ENCODE assay signal across 24 cellular contexts in genomic region chr4:108287834-108288413, GRCh38.
"Had no signal": no experiment of that assay in that cellular context is flagged by ENCODE, and none has a peak within 500 bp of the region (broad histone marks: within the 10 kb centered on the region; RNA-seq: fewer than 3 reads in every experiment).

No MANE protein-coding gene starts in this region.

- ATAC-seq: foreskin keratinocyte; natural killer cell; stimulated activated naive B cell treated with anti-CD40 and anti-IgM and Interleukin-4, amounts not matched to agents 10 μg/mL and 1 μg/mL and 100 μg/mL, for 72 hours had no signal

- H3K27me3 ChIP-seq: brain microvascular endothelial cell, neutrophil, tibial artery had no signal

- H3K4me3 Mint-ChIP-seq: activated B cell treated with CpG ODN at 0.5 μM for 24 hours; activated CD4-positive, alpha-beta T cell treated with anti-CD3 and anti-CD28 coated beads, Interleukin-2, amount 10 ng/mL, durations not matched to agents 24 days and 14 days; activated naive CD8-positive, alpha-beta T cell treated with anti-CD3 and anti-CD28 coated beads, Interleukin-2, amount 10 ng/mL, durations not matched to agents 7 days and 5 days; activated T-helper 1 cell treated with anti-CD3 and anti-CD28 coated beads, Interleukin-12 subunit alpha, Interleukin-12 subunit beta, Interleukin-2, Interleukin-4 antibody, amounts not matched to agents 30 ng/mL and 10 ng/mL and 1 ng/mL, durations not matched to agents 14 hours and 24 hours and 36 hours; dendritic cell treated with granulocyte-macrophage colony-stimulating factor and Interleukin-4, amounts not matched to agents 40 ng/mL and 50 ng/mL, for 4 days; natural killer cell; stimulated activated naive B cell treated with anti-CD40 and anti-IgM and Interleukin-4, amounts not matched to agents 10 μg/mL and 1 μg/mL and 100 μg/mL, for 72 hours had no signal

- FAIRE-seq: TTC549, urothelium cell line had no signal

- H3K27ac ChIP-seq: brain microvascular endothelial cell, foreskin keratinocyte, neutrophil, parathyroid adenoma, tibial artery had no signal

- H3K27me3 Mint-ChIP-seq: activated B cell treated with CpG ODN at 0.5 μM for 24 hours; dendritic cell treated with granulocyte-macrophage colony-stimulating factor and Interleukin-4, amounts not matched to agents 40 ng/mL and 50 ng/mL, for 4 days; stimulated activated naive B cell treated with anti-CD40 and anti-IgM and Interleukin-4, amounts not matched to agents 10 μg/mL and 1 μg/mL and 100 μg/mL, for 72 hours had no signal

- H3K9me3 ChIP-seq: neutrophil, tibial artery had no signal

- DNase-seq: activated B cell treated with CpG ODN at 0.5 μM for 24 hours; activated CD4-positive, alpha-beta T cell treated with anti-CD3 and anti-CD28 coated beads, Interleukin-2, amount 10 ng/mL, durations not matched to agents 24 days and 14 days; activated CD8-positive, alpha-beta memory T cell treated with anti-CD3 and anti-CD28 coated beads for 24 hours; activated naive CD8-positive, alpha-beta T cell treated with anti-CD3 and anti-CD28 coated beads, Interleukin-2, amount 10 ng/mL, durations not matched to agents 7 days and 5 days; anterior cingulate cortex; brain microvascular endothelial cell; cerebellar nuclear complex; effector memory CD4-positive, alpha-beta T cell; foreskin keratinocyte; glutamatergic neuron; hypothalamus; kidney glomerular epithelial cell; mesenchymal stem cell; natural killer cell; retina; stimulated activated CD4-positive, alpha-beta T cell treated with anti-CD3 and anti-CD28 coated beads, Interleukin-2, amount 100 ng/mL, for 48 hours; stimulated activated naive B cell treated with anti-CD40 and anti-IgM and Interleukin-4, amounts not matched to agents 10 μg/mL and 1 μg/mL and 100 μg/mL, for 72 hours; tibial artery had no signal

- H3K9me3 Mint-ChIP-seq: activated B cell treated with CpG ODN at 0.5 μM for 24 hours; activated T-helper 1 cell treated with anti-CD3 and anti-CD28 coated beads, Interleukin-12 subunit alpha, Interleukin-12 subunit beta, Interleukin-2, Interleukin-4 antibody, amounts not matched to agents 30 ng/mL and 10 ng/mL and 1 ng/mL, durations not matched to agents 14 hours and 24 hours and 36 hours; dendritic cell treated with granulocyte-macrophage colony-stimulating factor and Interleukin-4, amounts not matched to agents 40 ng/mL and 50 ng/mL, for 4 days; natural killer cell; stimulated activated naive B cell treated with anti-CD40 and anti-IgM and Interleukin-4, amounts not matched to agents 10 μg/mL and 1 μg/mL and 100 μg/mL, for 72 hours had no signal

- H3K9ac ChIP-seq: parathyroid adenoma had no signal

- H3K27ac Mint-ChIP-seq: activated B cell treated with CpG ODN at 0.5 μM for 24 hours; activated CD4-positive, alpha-beta T cell treated with anti-CD3 and anti-CD28 coated beads, Interleukin-2, amount 10 ng/mL, durations not matched to agents 24 days and 14 days; activated naive CD8-positive, alpha-beta T cell treated with anti-CD3 and anti-CD28 coated beads, Interleukin-2, amount 10 ng/mL, durations not matched to agents 7 days and 5 days; activated T-helper 1 cell treated with anti-CD3 and anti-CD28 coated beads, Interleukin-12 subunit alpha, Interleukin-12 subunit beta, Interleukin-2, Interleukin-4 antibody, amounts not matched to agents 30 ng/mL and 10 ng/mL and 1 ng/mL, durations not matched to agents 14 hours and 24 hours and 36 hours; dendritic cell treated with granulocyte-macrophage colony-stimulating factor and Interleukin-4, amounts not matched to agents 40 ng/mL and 50 ng/mL, for 4 days; natural killer cell; stimulated activated naive B cell treated with anti-CD40 and anti-IgM and Interleukin-4, amounts not matched to agents 10 μg/mL and 1 μg/mL and 100 μg/mL, for 72 hours had no signal

- H2AFZ ChIP-seq: parathyroid adenoma had no signal

- H3K4me1 Mint-ChIP-seq: activated B cell treated with CpG ODN at 0.5 μM for 24 hours; activated CD4-positive, alpha-beta T cell treated with anti-CD3 and anti-CD28 coated beads, Interleukin-2, amount 10 ng/mL, durations not matched to agents 24 days and 14 days; natural killer cell had no signal

- H3K36me3 ChIP-seq: brain microvascular endothelial cell, neutrophil, tibial artery had no signal

- H3K4me1 ChIP-seq: foreskin keratinocyte, parathyroid adenoma, tibial artery had no signal

- H3K79me2 ChIP-seq: parathyroid adenoma had no signal

- H3K4me3 ChIP-seq: tibial artery had no signal

- H3K36me3 Mint-ChIP-seq: activated naive CD8-positive, alpha-beta T cell treated with anti-CD3 and anti-CD28 coated beads, Interleukin-2, amount 10 ng/mL, durations not matched to agents 7 days and 5 days; natural killer cell; stimulated activated naive B cell treated with anti-CD40 and anti-IgM and Interleukin-4, amounts not matched to agents 10 μg/mL and 1 μg/mL and 100 μg/mL, for 72 hours had no signal
